In the genomic region with DNA sequence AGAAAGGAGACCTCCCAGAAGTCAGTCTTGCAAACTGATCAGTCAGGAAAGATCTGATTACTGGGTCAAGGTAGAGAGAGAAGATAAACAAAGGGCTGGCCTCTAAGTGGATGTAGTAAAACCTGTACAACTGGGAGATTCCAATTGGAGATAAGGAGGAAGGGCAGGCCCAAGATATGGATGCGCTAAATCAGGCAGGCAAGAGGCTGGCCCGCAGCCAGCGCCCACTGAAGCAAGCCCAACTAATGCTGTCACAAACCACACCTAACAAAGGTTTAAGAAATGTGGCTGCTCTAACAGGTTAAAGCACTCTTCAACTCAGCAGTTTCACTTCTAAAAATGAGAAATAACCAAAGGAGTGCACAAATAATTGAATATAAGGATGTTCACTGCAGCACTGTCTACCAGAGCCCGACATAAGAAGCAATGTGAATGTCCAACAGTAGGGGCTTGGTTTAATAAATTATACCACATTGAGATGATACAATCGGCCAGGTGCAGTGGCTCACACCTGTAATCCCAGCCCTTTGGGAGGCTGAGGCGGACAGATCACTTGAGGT, we compare ENCODE assay signal across 11 cellular contexts. TPM values are rescaled to one million over a fixed set of nuclear protein-coding genes. Genes with fewer than 3 reads are reported as not detected.
DNase-seq lines count a peak whose midpoint lies in the region; ATAC-seq and TF ChIP-seq lines count a peak whose summit lies in the region.
"Had no signal": no experiment of that assay in that cellular context is flagged by ENCODE, and none has a peak within 500 bp of the region (broad histone marks: within the 10 kb centered on the region; RNA-seq: fewer than 3 reads in every experiment).

No MANE protein-coding gene starts in this region.

- peak overlapping the region in 7 of 8 donors; percentile 1 to 67 (median 57) for H3K4me3 Mint-ChIP-seq in naive B cell
- H3K4me3 Mint-ChIP-seq: H9 had no signal

- peak; percentile 17 for ATAC-seq in naive B cell (ENCODE audit: low read depth in 2 of 2)
- ATAC-seq in Right ventricle myocardium superior (ENCODE audit: poor library complexity): no peak
- ATAC-seq in HG03565 (IDR thresholded peaks at IDR 0.05; ENCODE audit: unreplicated experiment): no peak
- no peak for ATAC-seq in GM18861 (IDR thresholded peaks at IDR 0.05; ENCODE audit: unreplicated experiment)
- ATAC-seq: body of pancreas had no signal

- in situ Hi-C loops in Caki2 (cut with HindIII; ENCODE audit: low pct_unique_long_range_greater_than_20kb, low sequenced_read_pairs): no loop called here

- H3K27me3 Mint-ChIP-seq in naive B cell: no peaks in the 10 kb centered on the region

- no peak for TF ChIP-seq RAD21 in Ishikawa (IDR thresholded peaks at IDR 0.05; ENCODE audit: low read depth)

- H3K36me3 Mint-ChIP-seq in naive B cell: peaks cover 0 to 6% of the 10 kb centered on the region in 2 donors

- H3K27ac ChIP-seq in VCaP: peak overlapping the region; percentile 94
- H3K27ac ChIP-seq: body of pancreas had no signal

- H3K27ac Mint-ChIP-seq in naive B cell: peak overlapping the region; percentile 8 to 94 (median 84)
- H3K27ac Mint-ChIP-seq: H9 had no signal

- TF ChIP-seq EP300 in Ishikawa (IDR thresholded peaks at IDR 0.05; ENCODE audit: borderline replicate concordance): no peak

- peak; percentile 38 for DNase-seq in Caki2 (ENCODE audit: low read depth)
- no peak for DNase-seq in naive B cell
- DNase-seq in NCI-H1694 (lab: John Stamatoyannopoulos, UW): no peak
- no peak for DNase-seq in Right ventricle myocardium superior
- DNase-seq: H9, NCI-H345 had no signal

- intact Hi-C loops in Right ventricle myocardium superior (cut with DNase I): no loop called here

- H3K9me3 Mint-ChIP-seq in naive B cell: no peaks in the 10 kb centered on the region
- H3K9me3 Mint-ChIP-seq: H9 had no signal

- TF ChIP-seq CTCF in VCaP (conservative IDR thresholded peaks at IDR 0.05): no peak

- H3K4me1 Mint-ChIP-seq in naive B cell: peaks cover 50 to 61% (median 58%) of the 10 kb centered on the region in 3 donors

TF ChIP-seq in Ishikawa, 13 proteins besides CTCF, POLR2A, EP300 and RAD21:
- TF ChIP-seq TAF1 (IDR thresholded peaks at IDR 0.05; ENCODE audit: low read depth) (no peak), NFIC (IDR thresholded peaks at IDR 0.05) (peak; percentile 50; the same call in 1 of the 2 replicates)
- TF ChIP-seq, protein P1, sequence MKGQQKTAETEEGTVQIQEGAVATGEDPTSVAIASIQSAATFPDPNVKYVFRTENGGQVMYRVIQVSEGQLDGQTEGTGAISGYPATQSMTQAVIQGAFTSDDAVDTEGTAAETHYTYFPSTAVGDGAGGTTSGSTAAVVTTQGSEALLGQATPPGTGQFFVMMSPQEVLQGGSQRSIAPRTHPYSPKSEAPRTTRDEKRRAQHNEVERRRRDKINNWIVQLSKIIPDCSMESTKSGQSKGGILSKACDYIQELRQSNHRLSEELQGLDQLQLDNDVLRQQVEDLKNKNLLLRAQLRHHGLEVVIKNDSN (IDR thresholded peaks at IDR 0.05): no peak

RNA-seq across cellular contexts. Expression of a gene that starts 4.7 kb away (rescaled TPM):
- total RNA-seq in Caki2 (2014; rRNA removed; shearing (Covaris generic); ENCODE audit: low replicate concordance): 24.2 and 25.0 TPM in 2 replicates
- 10 to 100 TPM; 29.8 to 50.0 (median 40.6) TPM for polyA plus RNA-seq in naive B cell (ENCODE audit: low read depth in 6 of 6)
- 18.6 TPM for total RNA-seq in Right ventricle myocardium superior

RNA-seq across cellular contexts. Expression of a gene that starts 24.4 kb away (rescaled TPM):
- total RNA-seq in Caki2 (2014; rRNA removed; shearing (Covaris generic); ENCODE audit: low replicate concordance): 2.0 and 5.2 TPM in 2 replicates
- polyA plus RNA-seq in naive B cell (ENCODE audit: low read depth in 6 of 6): 10 to 100 TPM in 1 of 6 donors, 1 to 10 TPM in 5; 5.6 to 10.3 (median 6.4) TPM
- total RNA-seq in Right ventricle myocardium superior: 8.3 TPM

RNA-seq across cellular contexts. Expression of a gene that starts 42.5 kb away (rescaled TPM):
- total RNA-seq in Caki2 (2014; rRNA removed; shearing (Covaris generic); ENCODE audit: low replicate concordance): not detected in 2 replicates
- polyA plus RNA-seq in naive B cell (ENCODE audit: low read depth in 6 of 6): not detected
- total RNA-seq in Right ventricle myocardium superior: 0.35 TPM

Comparison
In these comparisons a context has a peak if more than half of its experiments do, and no peak if none do; other contexts are left out.
1. ATAC-seq: peak in naive B cell (2 of 2); none in Right ventricle myocardium superior (single experiment), HG03565 (single experiment) and GM18861 (single experiment).